9 cellular contexts compared by ENCODE assay signal in the genomic region with DNA sequence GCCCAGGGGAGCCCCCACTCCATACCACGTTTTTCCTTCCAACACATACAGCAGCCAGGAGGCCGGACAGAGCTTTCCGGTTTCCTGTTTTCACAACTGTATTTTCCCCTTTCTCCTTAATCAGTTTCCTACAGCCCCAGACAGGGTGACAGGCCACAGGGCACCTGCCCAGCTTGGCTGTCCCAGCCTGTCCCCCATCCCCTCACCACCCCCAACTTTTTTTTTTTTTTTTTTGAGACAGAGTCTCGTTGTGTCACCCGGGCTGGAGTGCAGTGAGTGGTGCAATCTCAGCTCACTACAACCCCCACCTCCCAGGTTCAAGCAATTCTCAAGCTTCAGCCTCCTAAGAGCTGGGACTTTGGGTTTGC. TPM values are rescaled to one million over a fixed set of nuclear protein-coding genes. Genes with fewer than 3 reads are reported as not detected.
DNase-seq lines count a peak whose midpoint lies in the region; ATAC-seq and TF ChIP-seq lines count a peak whose summit lies in the region.
"Had no signal": no experiment of that assay in that cellular context is flagged by ENCODE, and none has a peak within 500 bp of the region (broad histone marks: within the 10 kb centered on the region; RNA-seq: fewer than 3 reads in every experiment).

No MANE protein-coding gene starts in this region.

- H3K27ac ChIP-seq in upper lobe of right lung = peak overlapping the region; percentile 95

- H3K27ac Mint-ChIP-seq in T-helper 1 cell treated with Interleukin-12 subunit alpha and Interleukin-12 subunit beta and Interleukin-4 antibody, amounts not matched to agents 30 μg/mL and 1 μg/mL, for 36 hours = peak overlapping the region; percentile 41
- H3K27ac Mint-ChIP-seq: activated B cell treated with CpG ODN at 0.5 μM for 24 hours had no signal

- no peaks in the 10 kb centered on the region for H3K9me3 ChIP-seq in adipocyte (ENCODE audit: control insufficient read depth, low read length)
- no peaks in the 10 kb centered on the region for H3K9me3 ChIP-seq in upper lobe of right lung

- no peaks in the 10 kb centered on the region for H3K36me3 Mint-ChIP-seq in T-helper 1 cell treated with Interleukin-12 subunit alpha and Interleukin-12 subunit beta and Interleukin-4 antibody, amounts not matched to agents 30 μg/mL and 1 μg/mL, for 36 hours (ENCODE audit: low read depth)

- H3K4me3 Mint-ChIP-seq in T-helper 1 cell treated with Interleukin-12 subunit alpha and Interleukin-12 subunit beta and Interleukin-4 antibody, amounts not matched to agents 30 μg/mL and 1 μg/mL, for 36 hours = no peak overlapping the region
- H3K4me3 Mint-ChIP-seq: activated B cell treated with CpG ODN at 0.5 μM for 24 hours had no signal

- ATAC-seq in left colon (peak; percentile 19), upper lobe of right lung (peak; percentile 9), HG03097 (IDR thresholded peaks at IDR 0.05; ENCODE audit: low FRiP score, unreplicated experiment) (no peak)

- H3K36me3 ChIP-seq in adipocyte (ENCODE audit: control insufficient read depth, insufficient read depth, low read length, severe bottlenecking) (no peaks in the 10 kb centered on the region), upper lobe of right lung (no peaks in the 10 kb centered on the region)

- peaks cover 15% of the 10 kb centered on the region for H3K4me1 Mint-ChIP-seq in T-helper 1 cell treated with Interleukin-12 subunit alpha and Interleukin-12 subunit beta and Interleukin-4 antibody, amounts not matched to agents 30 μg/mL and 1 μg/mL, for 36 hours (ENCODE audit: low read depth)

- H3K4me3 ChIP-seq in adipocyte (ENCODE audit: low read length) (peak overlapping the region; percentile 78), upper lobe of right lung (peak overlapping the region; percentile 45)

- peak overlapping the region; percentile 96 for H3K9ac ChIP-seq in adipocyte (ENCODE audit: low read length)

- H3K4me1 ChIP-seq in adipocyte (ENCODE audit: control insufficient read depth, insufficient read depth, low read length) (peaks cover 50% of the 10 kb centered on the region), upper lobe of right lung (peaks cover 45% of the 10 kb centered on the region)

- H3K9me3 Mint-ChIP-seq in T-helper 1 cell treated with Interleukin-12 subunit alpha and Interleukin-12 subunit beta and Interleukin-4 antibody, amounts not matched to agents 30 μg/mL and 1 μg/mL, for 36 hours = no peaks in the 10 kb centered on the region
- H3K9me3 Mint-ChIP-seq: activated B cell treated with CpG ODN at 0.5 μM for 24 hours had no signal

- intact Hi-C loops in left colon (cut with DNase I, micrococcal nuclease) = no loop called here
- intact Hi-C loops in upper lobe of right lung (cut with DNase I) = no loop called here

- TF ChIP-seq CTCF in upper lobe of right lung (IDR thresholded peaks at IDR 0.05) = no peak

- H3K27me3 ChIP-seq in adipocyte (replicated peaks; ENCODE audit: control insufficient read depth, insufficient read depth, low read length) (no peaks in the 10 kb centered on the region), upper lobe of right lung (no peaks in the 10 kb centered on the region)

- H3K27me3 Mint-ChIP-seq in T-helper 1 cell treated with Interleukin-12 subunit alpha and Interleukin-12 subunit beta and Interleukin-4 antibody, amounts not matched to agents 30 μg/mL and 1 μg/mL, for 36 hours (ENCODE audit: low read depth) = peaks cover 8% of the 10 kb centered on the region

- no peak for DNase-seq in T-helper 1 cell
- peak; percentile 51 for DNase-seq in adipocyte (ENCODE audit: low read depth)
- no peak for DNase-seq in left colon
- peak; percentile 78 for DNase-seq in upper lobe of right lung
- DNase-seq in stimulated activated CD4-positive, alpha-beta T cell treated with anti-CD3 and anti-CD28 coated beads, Interleukin-15, amount 100 ng/mL, for 24 hours = no peak
- no peak for DNase-seq in pons (ENCODE audit: low spot score)

RNA-seq across cellular contexts. Expression of a gene that starts 10.3 kb away (rescaled TPM):
- total RNA-seq in left colon (100 to 1,000 TPM; 327 to 513 TPM), upper lobe of right lung (494 TPM)

Comparison
In these comparisons a context has a peak if more than half of its experiments do, and no peak if none do; other contexts are left out.
1. DNase-seq: peak in adipocyte (single experiment) and upper lobe of right lung (single experiment); none in T-helper 1 cell (0 of 5), left colon (0 of 2), stimulated activated CD4-positive, alpha-beta T cell treated with anti-CD3 and anti-CD28 coated beads, Interleukin-15, amount 100 ng/mL, for 24 hours (single experiment) and pons (single experiment).